19 cellular contexts compared by ENCODE assay signal in the genomic region with DNA sequence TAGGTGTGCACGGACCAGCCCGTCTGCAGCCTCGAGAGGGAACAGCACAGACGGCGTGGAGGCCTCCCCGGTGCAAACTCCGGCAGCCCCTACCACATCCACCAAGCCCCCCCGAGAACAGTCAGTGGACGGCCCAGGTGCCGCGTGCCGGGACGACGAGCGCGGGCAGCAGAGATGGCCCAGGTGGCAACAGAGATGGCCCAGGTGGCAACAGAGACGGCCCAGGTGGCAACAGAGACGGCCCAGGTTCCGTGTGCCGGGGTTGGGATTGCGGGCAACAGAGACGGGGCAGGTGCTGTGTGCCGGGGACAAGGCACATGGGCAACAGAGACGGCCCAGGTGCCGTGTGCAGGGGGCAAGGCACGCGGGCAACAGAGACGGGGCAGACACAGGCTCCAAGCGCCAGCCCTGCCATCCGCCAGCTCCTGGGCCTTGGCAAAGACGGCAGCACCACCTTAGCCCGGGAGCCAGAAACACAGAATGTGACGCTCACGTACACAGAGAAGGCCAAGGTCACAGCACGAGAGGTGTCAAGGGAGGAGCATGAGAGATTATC. TPM values are rescaled to one million over a fixed set of nuclear protein-coding genes. Genes with fewer than 3 reads are reported as not detected.
DNase-seq lines count a peak whose midpoint lies in the region; ATAC-seq, FAIRE-seq and TF ChIP-seq lines count a peak whose summit lies in the region.
"Had no signal": no experiment of that assay in that cellular context is flagged by ENCODE, and none has a peak within 500 bp of the region (broad histone marks: within the 10 kb centered on the region; RNA-seq: fewer than 3 reads in every experiment).

No MANE protein-coding gene starts in this region.

- BruUV-seq in HepG2 (replicated peaks; lab: Mats Ljungman, UMichigan) = no TSS peak

- peak in 2 of 4 donors; percentile 6 to 19 for ATAC-seq in right lobe of liver
- ATAC-seq in HepG2 = no peak
- ATAC-seq in CD8-positive, alpha-beta T cell = no peak
- no peak for ATAC-seq in HG02852 (IDR thresholded peaks at IDR 0.05; ENCODE audit: unreplicated experiment)

- H3K4me1 ChIP-seq in right lobe of liver = no peaks in the 10 kb centered on the region
- no peaks in the 10 kb centered on the region for H3K4me1 ChIP-seq in HepG2 (ENCODE audit: insufficient read depth, low read length)
- no peaks in the 10 kb centered on the region for H3K4me1 ChIP-seq in CD8-positive, alpha-beta T cell (ENCODE audit: insufficient read depth, low read length)
- H3K4me1 ChIP-seq in sigmoid colon = no peaks in the 10 kb centered on the region
- H3K4me1 ChIP-seq: SJCRH30 had no signal

- intact Hi-C loops in right lobe of liver (cut with DNase I) = no loop called here
- intact Hi-C loops in HepG2 (cut with micrococcal nuclease; ENCODE audit: unreplicated experiment) = no loop called here
- intact Hi-C loops in cardiac septum (cut with DNase I) = no loop called here
- intact Hi-C loops in CD8-positive, alpha-beta T cell (cut with DNase I, micrococcal nuclease) = no loop called here
- intact Hi-C loops in sigmoid colon (cut with DNase I) = no loop called here

- no peaks in the 10 kb centered on the region for H4K20me1 ChIP-seq in HepG2 (ENCODE audit: insufficient read depth, low read length)

- H3K4me2 ChIP-seq in HepG2 (ENCODE audit: low read depth, low read length) = no peak overlapping the region

- H2AFZ ChIP-seq in HepG2 (ENCODE audit: low read length) = no peak overlapping the region

- peaks cover 0 to 25% (median 9%) of the 10 kb centered on the region in 4 donors for H3K36me3 ChIP-seq in right lobe of liver
- peaks cover 10 to 16% of the 10 kb centered on the region in 2 experiments; a peak in 3 of 5 replicates for H3K36me3 ChIP-seq in HepG2 (replicated peaks in 1 of 2; ENCODE audit: control insufficient read depth in 1 of 2, insufficient read depth in 2 of 2, low read length in 2 of 2)
- no peaks in the 10 kb centered on the region for H3K36me3 ChIP-seq in CD8-positive, alpha-beta T cell (ENCODE audit: insufficient read depth, low read length)
- no peaks in the 10 kb centered on the region for H3K36me3 ChIP-seq in sigmoid colon
- H3K36me3 ChIP-seq: MG63, SJCRH30 had no signal

- H3K79me2 ChIP-seq in HepG2 (ENCODE audit: insufficient read depth, low read length) = no peaks in the 10 kb centered on the region

- H3K4me3 Mint-ChIP-seq in nephron progenitor cell = peak overlapping the region; percentile 63
- H3K4me3 Mint-ChIP-seq in CD8-positive, alpha-beta T cell = no peak overlapping the region
- H3K4me3 Mint-ChIP-seq: HFFc6 had no signal

- no peaks in the 10 kb centered on the region for H3K9me3 ChIP-seq in right lobe of liver
- peaks cover 8% of the 10 kb centered on the region; the same call in 1 of the 2 replicates for H3K9me3 ChIP-seq in HepG2 (ENCODE audit: low read length)
- H3K9me3 ChIP-seq in CD8-positive, alpha-beta T cell (ENCODE audit: low read length) = no peaks in the 10 kb centered on the region
- no peaks in the 10 kb centered on the region for H3K9me3 ChIP-seq in sigmoid colon
- H3K9me3 ChIP-seq: MG63, SJCRH30 had no signal

- no peak overlapping the region for H3K9ac ChIP-seq in HepG2 (ENCODE audit: insufficient read depth, low read depth, low read length)
- H3K9ac ChIP-seq: BLaER1 treated with 17β-estradiol and CSF1 and Interleukin-3, amounts not matched to agents 10 nM and 100 nM had no signal

- peaks cover 25% of the 10 kb centered on the region for H3K9me3 Mint-ChIP-seq in nephron progenitor cell
- H3K9me3 Mint-ChIP-seq in CD8-positive, alpha-beta T cell = no peaks in the 10 kb centered on the region

- WGBS in right lobe of liver (ENCODE audit: insufficient coverage, low coverage, low lambda C conversion rate, missing lambda C conversion rate) = 88% methylated on average over 18 of the region's 35 CpGs
- WGBS in HepG2 (ENCODE audit: low lambda C conversion rate) = 95% methylated on average over 35 of the region's 35 CpGs
- 82 to 94% methylated on average over 35 of the region's 35 CpGs for WGBS in sigmoid colon, 2 donors

- H3K27me3 Mint-ChIP-seq in nephron progenitor cell (ENCODE audit: low read depth, poor library complexity) = peaks cover 3% of the 10 kb centered on the region
- H3K27me3 Mint-ChIP-seq in CD8-positive, alpha-beta T cell (ENCODE audit: low read depth) = peaks cover 2% of the 10 kb centered on the region

- TF ChIP-seq POLR2A in right lobe of liver (IDR thresholded peaks at IDR 0.05) (no peak), HepG2 (IDR thresholded peaks at IDR 0.05; ENCODE audit: insufficient read depth in 1 of 2, low read depth in 2 of 2, low read length in 2 of 2) (no peak), sigmoid colon (IDR thresholded peaks at IDR 0.05) (no peak)

- FAIRE-seq in HepG2 (lab: Jason Lieb, UNC) = no peak
- FAIRE-seq: A204.1, G401.6 had no signal

- TF ChIP-seq EP300 in HepG2 (IDR thresholded peaks at IDR 0.05; ENCODE audit: low read depth in 2 of 2, low read length in 2 of 2) (no peak), HepG2 (CRISPR knock-in tag; IDR thresholded peaks at IDR 0.05; ENCODE audit: borderline replicate concordance) (no peak), sigmoid colon (IDR thresholded peaks at IDR 0.05) (no peak)

- H3K27ac Mint-ChIP-seq in nephron progenitor cell = peak overlapping the region; percentile 41
- no peak overlapping the region for H3K27ac Mint-ChIP-seq in CD8-positive, alpha-beta T cell
- H3K27ac Mint-ChIP-seq: HFFc6 had no signal

- H3K27me3 ChIP-seq in right lobe of liver = no peaks in the 10 kb centered on the region
- no peaks in the 10 kb centered on the region for H3K27me3 ChIP-seq in HepG2 (ENCODE audit: control insufficient read depth in 1 of 2, insufficient read depth in 2 of 2, low read length in 2 of 2)
- H3K27me3 ChIP-seq in CD8-positive, alpha-beta T cell (ENCODE audit: insufficient read depth, low read length) = no peaks in the 10 kb centered on the region
- no peaks in the 10 kb centered on the region for H3K27me3 ChIP-seq in sigmoid colon
- H3K27me3 ChIP-seq: MG63, SJCRH30 had no signal

- in situ Hi-C loops in HepG2 (cut with HindIII; ENCODE audit: extremely low pct_ligation_motif_present, low pct_unique_long_range_greater_than_20kb) = no loop called here

- TF ChIP-seq RAD21 in HepG2 (CRISPR knock-in tag; IDR thresholded peaks at IDR 0.05) = no peak

- POLR2A ChIA-PET in HepG2 (lab: Yijun Ruan, JAX) = no interaction called here
- POLR2A ChIA-PET in CD8-positive, alpha-beta T cell (lab: Charles Lee) = no interaction called here

- CTCF ChIA-PET in HepG2 (lab: Yijun Ruan, JAX; ENCODE audit: low intra/inter-chr PET ratio, low total read pairs) = no interaction called here
- CTCF ChIA-PET in CD8-positive, alpha-beta T cell (lab: Charles Lee) = interaction anchor here (0.5 kb wide), 1 partner anchor 9 kb away, joined by 3 read pairs; no protein-coding TSS in a partner anchor

- peaks cover 51% of the 10 kb centered on the region for H3K4me1 Mint-ChIP-seq in nephron progenitor cell
- peaks cover 2% of the 10 kb centered on the region for H3K4me1 Mint-ChIP-seq in CD8-positive, alpha-beta T cell (ENCODE audit: low read depth)

- peaks cover 40% of the 10 kb centered on the region for H3K36me3 Mint-ChIP-seq in nephron progenitor cell (ENCODE audit: low read depth)
- H3K36me3 Mint-ChIP-seq in CD8-positive, alpha-beta T cell = no peaks in the 10 kb centered on the region

- DNase-seq in right lobe of liver (peak in 2 of 3 donors; percentile 19 to 50), HepG2 (ENCODE audit: low spot score) (no peak), cardiac septum (ENCODE audit: low spot score) (peak; percentile 59), nephron progenitor cell (no peak), nucleus accumbens (lab: John Stamatoyannopoulos, UW) (no peak), sigmoid colon (no peak)
- no peak for DNase-seq in CD8-positive, alpha-beta T cell
- DNase-seq: DND-41; HFFc6; MG63; NCI-H1092 treated with DMSO at 0.1 percent for 48 hours; NCI-H1694; NCI-H524 treated with DMSO at 0.1 percent for 48 hours; NK-92 treated with Interleukin-12 subunit alpha and Interleukin-12 subunit beta, amount 100 ng/mL, for 24 hours; SJCRH30 had no signal

- no peak for TF ChIP-seq CTCF in right lobe of liver (IDR thresholded peaks at IDR 0.05)
- TF ChIP-seq CTCF in HepG2 (CRISPR knock-in tag; IDR thresholded peaks at IDR 0.05) = no peak
- no peak for TF ChIP-seq CTCF in nephron progenitor cell (IDR thresholded peaks at IDR 0.05)
- no peak for TF ChIP-seq CTCF in CD8-positive, alpha-beta T cell (IDR thresholded peaks at IDR 0.05)
- TF ChIP-seq CTCF in sigmoid colon (IDR thresholded peaks at IDR 0.05) = no peak

- no peak overlapping the region for H3K4me3 ChIP-seq in right lobe of liver
- H3K4me3 ChIP-seq in HepG2 (replicated peaks in 1 of 3; ENCODE audit: insufficient read depth in 1 of 3, low read depth in 2 of 3, low read length in 3 of 3) = no peak overlapping the region
- H3K4me3 ChIP-seq in CD8-positive, alpha-beta T cell (ENCODE audit: low read depth, low read length) = no peak overlapping the region
- H3K4me3 ChIP-seq in sigmoid colon = no peak overlapping the region
- H3K4me3 ChIP-seq: BLaER1 treated with 17β-estradiol and CSF1 and Interleukin-3, amounts not matched to agents 10 nM and 100 nM; MG63; SJCRH30 had no signal

- H3K27ac ChIP-seq in right lobe of liver = no peak overlapping the region
- no peak overlapping the region for H3K27ac ChIP-seq in HepG2 (ENCODE audit: extremely low read length, insufficient read depth, low read length)
- no peak overlapping the region for H3K27ac ChIP-seq in CD8-positive, alpha-beta T cell (ENCODE audit: low read depth, low read length)
- H3K27ac ChIP-seq in sigmoid colon = no peak overlapping the region
- H3K27ac ChIP-seq: BLaER1 treated with 17β-estradiol and CSF1 and Interleukin-3, amounts not matched to agents 10 nM and 100 nM; SJCRH30 had no signal

RNA-seq across cellular contexts. Expression of a gene that starts 31.1 kb away (rescaled TPM):
- total RNA-seq in right lobe of liver (10 to 100 TPM; 17.6 to 74.0 (median 25.7) TPM), HepG2 (2016; rRNA removed; fragmentation: Illumina TruSeq; extraction: Trizol) (6.7 and 7.8 TPM in 2 replicates), cardiac septum (5.5 TPM), sigmoid colon (10 to 100 TPM in 1 of 4 donors, 1 to 10 TPM in 3; 1.8 to 12.7 (median 3.1) TPM)
- 10.8 and 13.9 TPM in 2 replicates for total RNA-seq in HepG2 (2016; cell fraction: cytosol; rRNA removed; fragmentation: Illumina TruSeq; extraction: Trizol; ENCODE audit: low read depth)
- 8.0 and 8.6 TPM in 2 replicates for total RNA-seq in HepG2 (2016; cell fraction: insoluble cytoplasmic fraction; rRNA removed; fragmentation: Illumina TruSeq; extraction: Trizol)
- total RNA-seq in HepG2 (2016; cell fraction: membrane; rRNA removed; fragmentation: Illumina TruSeq; extraction: Trizol) = 12.1 and 13.4 TPM in 2 replicates
- total RNA-seq in HepG2 (2016; cell fraction: nucleus; rRNA removed; fragmentation: Illumina TruSeq; extraction: Trizol) = 6.4 and 8.4 TPM in 2 replicates
- polyA plus RNA-seq in HepG2 (2011; rRNA removed) (16.4 and 20.7 TPM in 2 replicates), sigmoid colon (10 to 100 TPM; 14.2 to 23.1 (median 15.0) TPM)
- 14.3 and 17.0 TPM in 2 replicates for polyA plus RNA-seq in HepG2 (2011; cell fraction: cytosol; rRNA removed)
- 21.3 and 26.7 TPM in 2 replicates for polyA plus RNA-seq in HepG2 (2011; cell fraction: nucleus; rRNA removed)
- polyA plus RNA-seq in HepG2 (2012) = 11.7 and 14.0 TPM in 2 replicates
- polyA plus RNA-seq in HepG2 (2016; cell fraction: cytosol; fragmentation: Illumina TruSeq; extraction: Trizol; ENCODE audit: low read depth) = 4.1 and 4.3 TPM in 2 replicates
- polyA plus RNA-seq in HepG2 (2016; cell fraction: insoluble cytoplasmic fraction; fragmentation: Illumina TruSeq; extraction: Trizol; ENCODE audit: low read depth) = 6.7 and 7.3 TPM in 2 replicates
- polyA plus RNA-seq in HepG2 (2016; cell fraction: membrane; fragmentation: Illumina TruSeq; extraction: Trizol; ENCODE audit: low read depth) = 9.3 and 12.3 TPM in 2 replicates
- polyA plus RNA-seq in HepG2 (2016; cell fraction: nucleus; fragmentation: Illumina TruSeq; extraction: Trizol; ENCODE audit: insufficient read depth, low read depth) = 8.0 and 9.6 TPM in 2 replicates
- polyA minus RNA-seq in HepG2 (2011; rRNA and poly(A)+ RNA removed; ENCODE audit: low replicate concordance) = 4.7 and 30.0 TPM in 2 replicates
- polyA minus RNA-seq in HepG2 (2011; cell fraction: cytosol; rRNA and poly(A)+ RNA removed) = 12.5 TPM in 2 replicates
- polyA minus RNA-seq in HepG2 (2011; cell fraction: nucleus; rRNA and poly(A)+ RNA removed) = 29.4 and 31.1 TPM in 2 replicates
- 1 to 10 TPM in 1 of 2 experiments, under 1 TPM in 1; 0.78 to 1.2 TPM for total RNA-seq in CD8-positive, alpha-beta T cell

Comparison
In these comparisons a context has a peak if more than half of its experiments do, and no peak if none do; other contexts are left out.
1. DNase-seq: peak in right lobe of liver (2 of 3) and cardiac septum (single experiment); none in HepG2 (single experiment), nephron progenitor cell (single experiment), nucleus accumbens (0 of 56), CD8-positive, alpha-beta T cell (0 of 7) and sigmoid colon (single experiment).